Comparison of ENCODE assay signal across 20 cellular contexts in genomic region chr12:121653999-121654398, GRCh38. TPM values are rescaled to one million over a fixed set of nuclear protein-coding genes. Genes with fewer than 3 reads are reported as not detected.
DNase-seq lines count a peak whose midpoint lies in the region; ATAC-seq, FAIRE-seq and TF ChIP-seq lines count a peak whose summit lies in the region.
"Had no signal": no experiment of that assay in that cellular context is flagged by ENCODE, and none has a peak within 500 bp of the region (broad histone marks: within the 10 kb centered on the region; RNA-seq: fewer than 3 reads in every experiment).

No MANE protein-coding gene starts in this region.

- no peak for TF ChIP-seq RAD21 in HCT116 (IDR thresholded peaks at IDR 0.05; ENCODE audit: low read depth)
- no peak for TF ChIP-seq RAD21 in K562 (CRISPR knock-in tag; conservative IDR thresholded peaks at IDR 0.05 in 1 of 2, IDR thresholded peaks at IDR 0.05 in 1 of 2)

- H3K36me3 ChIP-seq in HCT116 (ENCODE audit: control insufficient read depth in 1 of 2, insufficient read depth in 2 of 2, low read length in 2 of 2) = no peaks in the 10 kb centered on the region; a peak in 1 of 4 replicates
- no peaks in the 10 kb centered on the region for H3K36me3 ChIP-seq in K562 (ENCODE audit: control insufficient read depth, insufficient read depth, low read length)
- H3K36me3 ChIP-seq: SJCRH30 had no signal

- TF ChIP-seq EP300 in K562 (IDR thresholded peaks at IDR 0.05; ENCODE audit: low read length) = no peak

- H3K4me1 Mint-ChIP-seq in activated CD8-positive, alpha-beta T cell treated with anti-CD3 and anti-CD28 coated beads for 36 hours (ENCODE audit: low read depth) = peaks cover 42% of the 10 kb centered on the region
- H3K4me1 Mint-ChIP-seq in activated CD8-positive, alpha-beta T cell treated with anti-CD3 and anti-CD28 coated beads, Interleukin-2, amount 10 ng/mL, durations not matched to agents 7 days and 5 days (ENCODE audit: low read depth) = peaks cover 57% of the 10 kb centered on the region
- H3K4me1 Mint-ChIP-seq in stimulated activated effector memory CD8-positive, alpha-beta T cell treated with anti-CD3 and anti-CD28 coated beads, Interleukin-12 subunit alpha, Interleukin-12 subunit beta, amount 100 ng/mL, for 72 hours = peaks cover 64% of the 10 kb centered on the region
- H3K4me1 Mint-ChIP-seq in WTC11 = peaks cover 29% of the 10 kb centered on the region

- H4K20me1 ChIP-seq in HCT116 (ENCODE audit: insufficient read depth) = no peaks in the 10 kb centered on the region
- no peaks in the 10 kb centered on the region for H4K20me1 ChIP-seq in K562 (replicated peaks; ENCODE audit: control insufficient read depth, insufficient read depth, low read length)
- H4K20me1 ChIP-seq: BLaER1 treated with 17β-estradiol and CSF1 and Interleukin-3, amounts not matched to agents 10 nM and 100 nM had no signal

- no peak overlapping the region for H3K27ac ChIP-seq in HCT116 (ENCODE audit: low read depth, low read length)
- peak overlapping the region; percentile 54; the same call in 2 of the 3 replicates for H3K27ac ChIP-seq in K562 (ENCODE audit: extremely low read depth, low read depth, low read length)
- H3K27ac ChIP-seq: A549, SJCRH30 had no signal

- POLR2A ChIA-PET in activated CD8-positive, alpha-beta T cell treated with anti-CD3 and anti-CD28 coated beads for 36 hours (lab: Charles Lee) = interaction anchor here (1.6 to 1.9 kb wide), 2 partner anchors 8 to 16 kb away, joined by 4 to 8 read pairs; no protein-coding TSS in a partner anchor
- POLR2A ChIA-PET in activated CD8-positive, alpha-beta T cell treated with anti-CD3 and anti-CD28 coated beads, Interleukin-2, amount 10 ng/mL, durations not matched to agents 7 days and 5 days (lab: Charles Lee) = no interaction called here
- POLR2A ChIA-PET in HCT116 (lab: Charles Lee) = interaction anchor here (0.7 to 1.5 kb wide), 3 partner anchors 10 to 27 kb away, joined by 3 to 4 read pairs (median 3); partner anchors contain the start of gene ORAI1
- POLR2A ChIA-PET in K562 (lab: Yijun Ruan, JAX) = interaction anchor here (1.7 kb wide), 1 partner anchor 13 kb away, joined by 9 read pairs; no protein-coding TSS in a partner anchor
- POLR2A ChIA-PET in WTC11 (lab: Charles Lee) = no interaction called here

- H3K4me1 ChIP-seq in HCT116 (ENCODE audit: control insufficient read depth in 1 of 2, insufficient read depth in 2 of 2, low read length in 2 of 2) (peaks cover 0 to 17% of the 10 kb centered on the region in 2 experiments; a peak in 2 of 4 replicates), K562 (replicated peaks in 1 of 2; ENCODE audit: control insufficient read depth in 2 of 2, insufficient read depth in 2 of 2, low read length in 2 of 2) (peaks cover 35 to 41% of the 10 kb centered on the region in 2 experiments)
- H3K4me1 ChIP-seq: A549, Caco-2 had no signal

- BruUV-seq in HCT116 (replicated peaks; lab: Mats Ljungman, UMichigan) (no TSS peak), K562 (replicated peaks; lab: Mats Ljungman, UMichigan) (no TSS peak)

- no peak for TF ChIP-seq CTCF in activated CD8-positive, alpha-beta T cell treated with anti-CD3 and anti-CD28 coated beads for 36 hours (IDR thresholded peaks at IDR 0.05)
- TF ChIP-seq CTCF in HCT116 (IDR thresholded peaks at IDR 0.05 in 2 of 3, conservative IDR thresholded peaks at IDR 0.05 in 1 of 3; ENCODE audit: borderline replicate concordance in 1 of 3, insufficient read depth in 1 of 3, low read depth in 2 of 3, low read length in 2 of 3) (no peak), K562 (IDR thresholded peaks at IDR 0.05 in 2 of 3, conservative IDR thresholded peaks at IDR 0.05 in 1 of 3; ENCODE audit: insufficient read depth in 2 of 3, low read depth in 1 of 3, low read length in 3 of 3) (no peak), WTC11 (IDR thresholded peaks at IDR 0.05) (no peak)

- no peak for DNase-seq in activated CD8-positive, alpha-beta T cell treated with anti-CD3 and anti-CD28 coated beads for 36 hours
- DNase-seq in activated CD8-positive, alpha-beta T cell treated with anti-CD3 and anti-CD28 coated beads, Interleukin-2, amount 10 ng/mL, durations not matched to agents 7 days and 5 days = no peak
- no peak for DNase-seq in HCT116 (ENCODE audit: low read depth, low spot score)
- DNase-seq in K562 (ENCODE audit: extremely low read depth in 1 of 4, low spot score in 3 of 4) = peak; percentile 79 to 94 (median 88)
- DNase-seq in stimulated activated effector memory CD8-positive, alpha-beta T cell treated with anti-CD3 and anti-CD28 coated beads, Interleukin-12 subunit alpha, Interleukin-12 subunit beta, amount 100 ng/mL, for 72 hours (ENCODE audit: low spot score in 2 of 2) = no peak
- DNase-seq in HuH-7.5 (ENCODE audit: low spot score) = no peak
- DNase-seq in WTC11 (ENCODE audit: low spot score) = no peak
- DNase-seq: Caco-2, DMS153, H9, NCI-H1417, NCI-H2029, NCI-H2171 treated with DMSO at 0.1 percent for 48 hours, NCI-H446 treated with DMSO at 0.1 percent for 48 hours, PC-3, SJCRH30 had no signal

- H3K27ac Mint-ChIP-seq in activated CD8-positive, alpha-beta T cell treated with anti-CD3 and anti-CD28 coated beads for 36 hours = peak overlapping the region; percentile 53
- no peak overlapping the region for H3K27ac Mint-ChIP-seq in activated CD8-positive, alpha-beta T cell treated with anti-CD3 and anti-CD28 coated beads, Interleukin-2, amount 10 ng/mL, durations not matched to agents 7 days and 5 days
- H3K27ac Mint-ChIP-seq in stimulated activated effector memory CD8-positive, alpha-beta T cell treated with anti-CD3 and anti-CD28 coated beads, Interleukin-12 subunit alpha, Interleukin-12 subunit beta, amount 100 ng/mL, for 72 hours = peak overlapping the region; percentile 63
- no peak overlapping the region for H3K27ac Mint-ChIP-seq in WTC11
- H3K27ac Mint-ChIP-seq: H9 had no signal

- peaks cover 1% of the 10 kb centered on the region for H3K9me3 Mint-ChIP-seq in activated CD8-positive, alpha-beta T cell treated with anti-CD3 and anti-CD28 coated beads for 36 hours
- H3K9me3 Mint-ChIP-seq in activated CD8-positive, alpha-beta T cell treated with anti-CD3 and anti-CD28 coated beads, Interleukin-2, amount 10 ng/mL, durations not matched to agents 7 days and 5 days (ENCODE audit: insufficient read depth) = no peaks in the 10 kb centered on the region
- H3K9me3 Mint-ChIP-seq in stimulated activated effector memory CD8-positive, alpha-beta T cell treated with anti-CD3 and anti-CD28 coated beads, Interleukin-12 subunit alpha, Interleukin-12 subunit beta, amount 100 ng/mL, for 72 hours = no peaks in the 10 kb centered on the region
- H3K9me3 Mint-ChIP-seq in WTC11 = no peaks in the 10 kb centered on the region
- H3K9me3 Mint-ChIP-seq: H9 had no signal

- CTCF ChIA-PET in activated CD8-positive, alpha-beta T cell treated with anti-CD3 and anti-CD28 coated beads for 36 hours (lab: Charles Lee) = interaction anchor here (1.0 to 1.8 kb wide), 3 partner anchors 15 to 29 kb away, joined by 3 to 5 read pairs (median 3); partner anchors contain the start of gene MORN3
- CTCF ChIA-PET in activated CD8-positive, alpha-beta T cell treated with anti-CD3 and anti-CD28 coated beads, Interleukin-2, amount 10 ng/mL, durations not matched to agents 7 days and 5 days (lab: Charles Lee) = no interaction called here
- CTCF ChIA-PET in HCT116 (lab: Charles Lee) (interaction anchor here (0.6 to 1.3 kb wide), 2 partner anchors 10 to 21 kb away, joined by 3 read pairs; no protein-coding TSS in a partner anchor), K562 (lab: Yijun Ruan, JAX; ENCODE audit: low intra/inter-chr PET ratio) (no interaction called here), WTC11 (lab: Charles Lee) (interaction anchor here (1.4 to 3.2 kb wide), 3 partner anchors 14 to 27 kb away, joined by 3 to 14 read pairs (median 4); partner anchors contain the start of gene ORAI1)

- WGBS in K562 (ENCODE audit: insufficient coverage, low coverage, missing lambda C conversion rate) = 24% methylated on average over 7 of the region's 18 CpGs

- no peak overlapping the region for H3K4me3 Mint-ChIP-seq in activated CD8-positive, alpha-beta T cell treated with anti-CD3 and anti-CD28 coated beads for 36 hours
- no peak overlapping the region for H3K4me3 Mint-ChIP-seq in activated CD8-positive, alpha-beta T cell treated with anti-CD3 and anti-CD28 coated beads, Interleukin-2, amount 10 ng/mL, durations not matched to agents 7 days and 5 days
- H3K4me3 Mint-ChIP-seq in stimulated activated effector memory CD8-positive, alpha-beta T cell treated with anti-CD3 and anti-CD28 coated beads, Interleukin-12 subunit alpha, Interleukin-12 subunit beta, amount 100 ng/mL, for 72 hours = no peak overlapping the region
- H3K4me3 Mint-ChIP-seq in WTC11 = no peak overlapping the region
- H3K4me3 Mint-ChIP-seq: H9 had no signal

- H3K9me3 ChIP-seq in HCT116 (ENCODE audit: control insufficient read depth in 1 of 2, insufficient read depth in 1 of 2, low read depth in 1 of 2, low read length in 2 of 2) = no peaks in the 10 kb centered on the region
- no peaks in the 10 kb centered on the region; the same call in 1 of the 2 replicates for H3K9me3 ChIP-seq in K562 (replicated peaks; ENCODE audit: control insufficient read depth, insufficient read depth, low read depth, low read length)
- H3K9me3 ChIP-seq: A549; BLaER1 treated with 17β-estradiol and CSF1 and Interleukin-3, amounts not matched to agents 10 nM and 100 nM; Caco-2; SJCRH30 had no signal

- FAIRE-seq in K562 (lab: Jason Lieb, UNC) = peak; percentile 37
- FAIRE-seq: A549, GM12892 had no signal

- no peaks in the 10 kb centered on the region for H3K27me3 ChIP-seq in HCT116 (ENCODE audit: insufficient read depth, low read length)
- no peaks in the 10 kb centered on the region for H3K27me3 ChIP-seq in K562 (ENCODE audit: control insufficient read depth in 2 of 2, insufficient read depth in 2 of 2, low read length in 2 of 2)
- H3K27me3 ChIP-seq: BLaER1 treated with 17β-estradiol and CSF1 and Interleukin-3, amounts not matched to agents 10 nM and 100 nM; SJCRH30 had no signal

- peaks cover 16% of the 10 kb centered on the region for H3K36me3 Mint-ChIP-seq in activated CD8-positive, alpha-beta T cell treated with anti-CD3 and anti-CD28 coated beads for 36 hours (ENCODE audit: low read depth)
- H3K36me3 Mint-ChIP-seq in activated CD8-positive, alpha-beta T cell treated with anti-CD3 and anti-CD28 coated beads, Interleukin-2, amount 10 ng/mL, durations not matched to agents 7 days and 5 days (ENCODE audit: low read depth) = peaks cover 47% of the 10 kb centered on the region
- peaks cover 24% of the 10 kb centered on the region for H3K36me3 Mint-ChIP-seq in stimulated activated effector memory CD8-positive, alpha-beta T cell treated with anti-CD3 and anti-CD28 coated beads, Interleukin-12 subunit alpha, Interleukin-12 subunit beta, amount 100 ng/mL, for 72 hours
- no peaks in the 10 kb centered on the region for H3K36me3 Mint-ChIP-seq in WTC11

- RAD21 ChIA-PET in HCT116 (lab: Charles Lee; ENCODE audit: low non-redundant PET in 1 of 2, low total read pairs in 2 of 2, uncharacterized antibody in 2 of 2, unreplicated experiment in 2 of 2) = no interaction called here

- H3K4me2 ChIP-seq in HCT116 (ENCODE audit: low read length) (no peak overlapping the region), K562 (ENCODE audit: insufficient read depth, low read length) (peak overlapping the region; percentile 63)
- H3K4me2 ChIP-seq: A549; BLaER1 treated with 17β-estradiol and CSF1 and Interleukin-3, amounts not matched to agents 10 nM and 100 nM had no signal

- H3K9me1 ChIP-seq in K562 (ENCODE audit: control insufficient read depth, insufficient read depth, low read length) = peaks cover 2% of the 10 kb centered on the region

- TF ChIP-seq POLR2A in HCT116 (IDR thresholded peaks at IDR 0.05; ENCODE audit: borderline replicate concordance, extremely low read depth, insufficient read depth, insufficient read length) (no peak), K562 (conservative IDR thresholded peaks at IDR 0.05) (no peak)

- no peak for ATAC-seq in activated CD8-positive, alpha-beta T cell treated with anti-CD3 and anti-CD28 coated beads for 36 hours
- no peak for ATAC-seq in activated CD8-positive, alpha-beta T cell treated with anti-CD3 and anti-CD28 coated beads, Interleukin-2, amount 10 ng/mL, durations not matched to agents 7 days and 5 days
- ATAC-seq in HCT116 (peak; percentile 60), K562 (peak; percentile 71), WTC11 (no peak), HG03025 (IDR thresholded peaks at IDR 0.05; ENCODE audit: low FRiP score, unreplicated experiment) (no peak)
- ATAC-seq in stimulated activated effector memory CD8-positive, alpha-beta T cell treated with anti-CD3 and anti-CD28 coated beads, Interleukin-12 subunit alpha, Interleukin-12 subunit beta, amount 100 ng/mL, for 72 hours = no peak
- ATAC-seq: PC-3 had no signal

- H3K9ac ChIP-seq in HCT116 (ENCODE audit: low read length) (no peak overlapping the region), K562 (ENCODE audit: insufficient read depth in 1 of 2, low read depth in 2 of 2, low read length in 2 of 2) (no peak overlapping the region)
- H3K9ac ChIP-seq: BLaER1 treated with 17β-estradiol and CSF1 and Interleukin-3, amounts not matched to agents 10 nM and 100 nM had no signal

- H2AFZ ChIP-seq in HCT116 (ENCODE audit: low read depth, low read length, poor library complexity, severe bottlenecking) (no peak overlapping the region), K562 (ENCODE audit: low read depth, low read length) (peak overlapping the region; percentile 82)

- intact Hi-C loops in activated CD8-positive, alpha-beta T cell treated with anti-CD3 and anti-CD28 coated beads for 36 hours (cut with micrococcal nuclease) = no loop called here
- intact Hi-C loops in HCT116 (cut with micrococcal nuclease) (no loop called here), K562 (cut with micrococcal nuclease) (no loop called here)

- in situ Hi-C loops in K562 (cut with MboI) = no loop called here

- H3K9me2 ChIP-seq in HCT116 (ENCODE audit: insufficient read depth) = no peaks in the 10 kb centered on the region

- H3K79me2 ChIP-seq in HCT116 (ENCODE audit: insufficient read depth, low read length) (no peaks in the 10 kb centered on the region), K562 (ENCODE audit: control insufficient read depth, insufficient read depth, low read length) (no peaks in the 10 kb centered on the region)

- no peak overlapping the region for H3K4me3 ChIP-seq in HCT116 (replicated peaks in 1 of 2; ENCODE audit: low read depth in 1 of 2, low read length in 2 of 2)
- no peak overlapping the region for H3K4me3 ChIP-seq in K562
- H3K4me3 ChIP-seq: A549; BLaER1 treated with 17β-estradiol and CSF1 and Interleukin-3, amounts not matched to agents 10 nM and 100 nM; SJCRH30 had no signal

- H3K27me3 Mint-ChIP-seq in activated CD8-positive, alpha-beta T cell treated with anti-CD3 and anti-CD28 coated beads for 36 hours = no peaks in the 10 kb centered on the region
- no peaks in the 10 kb centered on the region for H3K27me3 Mint-ChIP-seq in activated CD8-positive, alpha-beta T cell treated with anti-CD3 and anti-CD28 coated beads, Interleukin-2, amount 10 ng/mL, durations not matched to agents 7 days and 5 days (ENCODE audit: low read depth)
- H3K27me3 Mint-ChIP-seq in WTC11 (ENCODE audit: low read depth) = no peaks in the 10 kb centered on the region; the same call in 1 of the 2 replicates

RNA-seq across cellular contexts. Expression of gene MORN3, which starts 15.5 kb away (rescaled TPM):
- total RNA-seq in activated CD8-positive, alpha-beta T cell treated with anti-CD3 and anti-CD28 coated beads for 36 hours = 1 to 10 TPM in 1 of 2 experiments, under 1 TPM in 1; 0.51 to 1.1 TPM
- under 1 TPM; 0.26 to 0.37 TPM for total RNA-seq in activated CD8-positive, alpha-beta T cell treated with anti-CD3 and anti-CD28 coated beads, Interleukin-2, amount 10 ng/mL, durations not matched to agents 7 days and 5 days
- total RNA-seq in HCT116 (2021; ENCODE audit: unreplicated experiment) = 0.34 TPM
- polyA plus RNA-seq in HCT116 (2012) = 0.49 and 0.70 TPM in 2 replicates
- total RNA-seq in K562 (2011; cell fraction: chromatin; rRNA removed; ENCODE audit: low replicate concordance) = 0.14 and 0.25 TPM in 2 replicates
- 0.17 TPM in 1 of 2 replicates, not detected in the other for total RNA-seq in K562 (2011; cell fraction: nucleolus; rRNA removed)
- 0.31 TPM in 1 of 2 replicates, not detected in the other for total RNA-seq in K562 (2011; cell fraction: nucleoplasm; rRNA removed)
- total RNA-seq in K562 (2014; rRNA removed) = 0.09 and 0.12 TPM in 2 replicates
- total RNA-seq in K562 (2014; rRNA removed; fragmentation: Illumina TruSeq; extraction: Trizol) = 0.22 and 0.26 TPM in 2 replicates
- 0.11 TPM in 2 replicates for total RNA-seq in K562 (2015; rRNA removed; fragmentation: Illumina TruSeq; extraction: Trizol)
- total RNA-seq in K562 (2021) = 0.22 TPM in 2 replicates
- polyA plus RNA-seq in K562 (2011; rRNA removed) = 0.20 and 0.28 TPM in 2 replicates
- polyA plus RNA-seq in K562 (2011; cell fraction: cytosol; rRNA removed) = 0.32 and 0.39 TPM in 2 replicates
- polyA plus RNA-seq in K562 (2011; cell fraction: nucleus; rRNA removed) = 0.07 and 0.29 TPM in 2 replicates
- 0.18 and 0.25 TPM in 2 replicates for polyA plus RNA-seq in K562 (2012)
- polyA plus RNA-seq in K562 (2014; fragmentation: Illumina TruSeq; extraction: Trizol) = 0.19 and 0.32 TPM in 2 replicates
- under 1 TPM; 0.25 to 0.27 TPM for polyA plus RNA-seq in K562 (2014; fragmentation: Nextera tagmentation; extraction: Ambion mirVana)
- polyA plus RNA-seq in K562 (2014; rRNA removed) = 0.12 and 0.15 TPM in 2 replicates
- 0.11 TPM in 1 of 2 replicates, not detected in the other for polyA minus RNA-seq in K562 (2011; rRNA and poly(A)+ RNA removed)
- polyA minus RNA-seq in K562 (2011; cell fraction: cytosol; rRNA and poly(A)+ RNA removed) = not detected in 2 replicates
- polyA minus RNA-seq in K562 (2011; cell fraction: nucleus; rRNA and poly(A)+ RNA removed) = not detected in 2 replicates
- total RNA-seq in WTC11 (2021) = 0.37 to 0.80 TPM (median 0.50 TPM) in 3 replicates

RNA-seq across cellular contexts. Expression of gene ORAI1, which starts 27.7 kb away (rescaled TPM):
- 10 to 100 TPM; 37.0 to 38.1 TPM for total RNA-seq in activated CD8-positive, alpha-beta T cell treated with anti-CD3 and anti-CD28 coated beads for 36 hours
- 10 to 100 TPM; 67.4 to 69.6 TPM for total RNA-seq in activated CD8-positive, alpha-beta T cell treated with anti-CD3 and anti-CD28 coated beads, Interleukin-2, amount 10 ng/mL, durations not matched to agents 7 days and 5 days
- total RNA-seq in HCT116 (2021; ENCODE audit: unreplicated experiment) (20.2 TPM), K562 (2014; rRNA removed) (9.8 and 13.2 TPM in 2 replicates), K562 (2014; rRNA removed; fragmentation: Illumina TruSeq; extraction: Trizol) (2.2 and 2.6 TPM in 2 replicates), K562 (2015; rRNA removed; fragmentation: Illumina TruSeq; extraction: Trizol) (9.3 and 9.4 TPM in 2 replicates), K562 (2021) (23.8 and 24.4 TPM in 2 replicates), WTC11 (2021) (27.7 to 28.9 TPM (median 28.6 TPM) in 3 replicates)
- polyA plus RNA-seq in HCT116 (2012) = 23.7 and 26.7 TPM in 2 replicates
- 8.2 and 28.4 TPM in 2 replicates for total RNA-seq in K562 (2011; cell fraction: chromatin; rRNA removed; ENCODE audit: low replicate concordance)
- total RNA-seq in K562 (2011; cell fraction: nucleolus; rRNA removed) = 44.5 and 57.0 TPM in 2 replicates
- total RNA-seq in K562 (2011; cell fraction: nucleoplasm; rRNA removed) = 25.6 and 29.5 TPM in 2 replicates
- polyA plus RNA-seq in K562 (2011; rRNA removed) (9.3 and 15.7 TPM in 2 replicates), K562 (2014; fragmentation: Illumina TruSeq; extraction: Trizol) (5.5 and 16.0 TPM in 2 replicates), K562 (2014; fragmentation: Nextera tagmentation; extraction: Ambion mirVana) (1 to 10 TPM; 2.9 to 3.7 TPM), K562 (2014; rRNA removed) (18.1 and 26.9 TPM in 2 replicates)
- 18.2 and 58.0 TPM in 2 replicates for polyA plus RNA-seq in K562 (2011; cell fraction: cytosol; rRNA removed)
- 9.6 and 14.9 TPM in 2 replicates for polyA plus RNA-seq in K562 (2011; cell fraction: nucleus; rRNA removed)
- 25.0 and 36.1 TPM in 2 replicates for polyA plus RNA-seq in K562 (2012)
- 5.4 and 7.7 TPM in 2 replicates for polyA minus RNA-seq in K562 (2011; rRNA and poly(A)+ RNA removed)
- 29.4 and 32.0 TPM in 2 replicates for polyA minus RNA-seq in K562 (2011; cell fraction: cytosol; rRNA and poly(A)+ RNA removed)
- polyA minus RNA-seq in K562 (2011; cell fraction: nucleus; rRNA and poly(A)+ RNA removed) = 7.9 and 9.3 TPM in 2 replicates

RNA-seq across cellular contexts. Expression of gene TMEM120B, which starts 58.6 kb away (rescaled TPM):
- 10 to 100 TPM; 11.7 to 12.7 TPM for total RNA-seq in activated CD8-positive, alpha-beta T cell treated with anti-CD3 and anti-CD28 coated beads for 36 hours
- total RNA-seq in activated CD8-positive, alpha-beta T cell treated with anti-CD3 and anti-CD28 coated beads, Interleukin-2, amount 10 ng/mL, durations not matched to agents 7 days and 5 days = 1 to 10 TPM; 7.6 to 8.2 TPM
- 20.5 TPM for total RNA-seq in HCT116 (2021; ENCODE audit: unreplicated experiment)
- polyA plus RNA-seq in HCT116 (2012) = 12.0 and 12.5 TPM in 2 replicates
- 35.7 and 82.7 TPM in 2 replicates for total RNA-seq in K562 (2011; cell fraction: chromatin; rRNA removed; ENCODE audit: low replicate concordance)
- total RNA-seq in K562 (2011; cell fraction: nucleolus; rRNA removed) = 44.5 and 46.5 TPM in 2 replicates
- 44.1 and 47.5 TPM in 2 replicates for total RNA-seq in K562 (2011; cell fraction: nucleoplasm; rRNA removed)
- 9.0 and 11.2 TPM in 2 replicates for total RNA-seq in K562 (2014; rRNA removed)
- 4.7 and 7.4 TPM in 2 replicates for total RNA-seq in K562 (2014; rRNA removed; fragmentation: Illumina TruSeq; extraction: Trizol)
- total RNA-seq in K562 (2015; rRNA removed; fragmentation: Illumina TruSeq; extraction: Trizol) = 6.5 and 7.0 TPM in 2 replicates
- total RNA-seq in K562 (2021) = 17.0 and 18.6 TPM in 2 replicates
- polyA plus RNA-seq in K562 (2011; rRNA removed) = 7.2 and 11.4 TPM in 2 replicates
- 10.3 and 15.3 TPM in 2 replicates for polyA plus RNA-seq in K562 (2011; cell fraction: cytosol; rRNA removed)
- polyA plus RNA-seq in K562 (2011; cell fraction: nucleus; rRNA removed) = 28.6 and 45.5 TPM in 2 replicates
- 6.7 and 14.1 TPM in 2 replicates for polyA plus RNA-seq in K562 (2012)
- 10.1 and 11.4 TPM in 2 replicates for polyA plus RNA-seq in K562 (2014; fragmentation: Illumina TruSeq; extraction: Trizol)
- 1 to 10 TPM; 1.7 to 3.8 TPM for polyA plus RNA-seq in K562 (2014; fragmentation: Nextera tagmentation; extraction: Ambion mirVana)
- polyA plus RNA-seq in K562 (2014; rRNA removed) = 12.2 and 18.5 TPM in 2 replicates
- polyA minus RNA-seq in K562 (2011; rRNA and poly(A)+ RNA removed) = 13.6 and 16.5 TPM in 2 replicates
- 7.0 and 11.8 TPM in 2 replicates for polyA minus RNA-seq in K562 (2011; cell fraction: cytosol; rRNA and poly(A)+ RNA removed)
- 8.1 and 13.1 TPM in 2 replicates for polyA minus RNA-seq in K562 (2011; cell fraction: nucleus; rRNA and poly(A)+ RNA removed)
- total RNA-seq in WTC11 (2021) = 30.7 to 36.9 TPM (median 33.6 TPM) in 3 replicates

Comparison
In these comparisons a context has a peak if more than half of its experiments do, and no peak if none do; other contexts are left out.
1. H3K27ac Mint-ChIP-seq: peak in activated CD8-positive, alpha-beta T cell treated with anti-CD3 and anti-CD28 coated beads for 36 hours (single experiment) and stimulated activated effector memory CD8-positive, alpha-beta T cell treated with anti-CD3 and anti-CD28 coated beads, Interleukin-12 subunit alpha, Interleukin-12 subunit beta, amount 100 ng/mL, for 72 hours (single experiment); none in activated CD8-positive, alpha-beta T cell treated with anti-CD3 and anti-CD28 coated beads, Interleukin-2, amount 10 ng/mL, durations not matched to agents 7 days and 5 days (single experiment) and WTC11 (single experiment).
2. CTCF ChIA-PET loops: an anchor here in activated CD8-positive, alpha-beta T cell treated with anti-CD3 and anti-CD28 coated beads for 36 hours (1.0 to 1.8 kb wide), HCT116 (0.6 to 1.3 kb wide) and WTC11 (1.4 to 3.2 kb wide); none called in activated CD8-positive, alpha-beta T cell treated with anti-CD3 and anti-CD28 coated beads, Interleukin-2, amount 10 ng/mL, durations not matched to agents 7 days and 5 days and K562.
3. POLR2A ChIA-PET loops: an anchor here in activated CD8-positive, alpha-beta T cell treated with anti-CD3 and anti-CD28 coated beads for 36 hours (1.6 to 1.9 kb wide), HCT116 (0.7 to 1.5 kb wide) and K562 (1.7 kb wide); none called in activated CD8-positive, alpha-beta T cell treated with anti-CD3 and anti-CD28 coated beads, Interleukin-2, amount 10 ng/mL, durations not matched to agents 7 days and 5 days and WTC11.
4. ATAC-seq: peak in HCT116 (single experiment) and K562 (single experiment); none in activated CD8-positive, alpha-beta T cell treated with anti-CD3 and anti-CD28 coated beads for 36 hours (single experiment), activated CD8-positive, alpha-beta T cell treated with anti-CD3 and anti-CD28 coated beads, Interleukin-2, amount 10 ng/mL, durations not matched to agents 7 days and 5 days (single experiment), stimulated activated effector memory CD8-positive, alpha-beta T cell treated with anti-CD3 and anti-CD28 coated beads, Interleukin-12 subunit alpha, Interleukin-12 subunit beta, amount 100 ng/mL, for 72 hours (single experiment), WTC11 (single experiment) and HG03025 (single experiment).
5. DNase-seq: peak in K562 (4 of 4); none in activated CD8-positive, alpha-beta T cell treated with anti-CD3 and anti-CD28 coated beads for 36 hours (single experiment), activated CD8-positive, alpha-beta T cell treated with anti-CD3 and anti-CD28 coated beads, Interleukin-2, amount 10 ng/mL, durations not matched to agents 7 days and 5 days (single experiment), HCT116 (single experiment), stimulated activated effector memory CD8-positive, alpha-beta T cell treated with anti-CD3 and anti-CD28 coated beads, Interleukin-12 subunit alpha, Interleukin-12 subunit beta, amount 100 ng/mL, for 72 hours (0 of 2), HuH-7.5 (single experiment) and WTC11 (single experiment).